In genomic region chr4:2963185-2964076, GRCh38 we compare ENCODE assay signal across 8 cellular contexts. TPM values are rescaled to one million over a fixed set of nuclear protein-coding genes. Genes with fewer than 3 reads are reported as not detected.
DNase-seq lines count a peak whose midpoint lies in the region; ATAC-seq and TF ChIP-seq lines count a peak whose summit lies in the region.

Gene GRK4 (plus strand): TSS chr4:2963571. CDS start chr4:2964071, 500 bp downstream.
Gene NOP14 (minus strand): TSS chr4:2963406. CDS start chr4:2963319, 87 bp downstream.

- H3K79me2 ChIP-seq in DOHH2 (ENCODE audit: control insufficient read depth, low read length), result peaks cover 51% of the 10 kb centered on the region
- H3K79me2 ChIP-seq in KMS-11 (ENCODE audit: insufficient read depth, low read depth), result peaks cover 38% of the 10 kb centered on the region

- H3K9me2 ChIP-seq in DOHH2 (replicated peaks; ENCODE audit: control insufficient read depth, low read length), result no peaks in the 10 kb centered on the region

- no CpG with 5 or more reads among the region's 118 CpGs for WGBS in esophagus squamous epithelium, 2 donors

- H3K4me2 ChIP-seq in DOHH2 (ENCODE audit: low read length) (peak within 1 kb of the TSS; percentile 77), KMS-11 (peak within 1 kb of the TSS; percentile 78)

- peaks cover 41% of the 10 kb centered on the region for H3K4me1 Mint-ChIP-seq in activated T-cell treated with anti-CD3 and anti-CD28 coated beads, Interleukin-2, amount 50 U/mL, for 72 hours (ENCODE audit: low read depth)

- ATAC-seq in GM21786 (IDR thresholded peaks at IDR 0.05; ENCODE audit: unreplicated experiment), result peak; percentile 91
- peak; percentile 84 to 86 for ATAC-seq in activated T-cell treated with anti-CD3 and anti-CD28 coated beads, Interleukin-2, amount 50 U/mL, for 72 hours (replicated peaks in 1 of 2)

- H3K4me1 ChIP-seq in DOHH2 (ENCODE audit: control insufficient read depth, low read length) (peaks cover 20% of the 10 kb centered on the region), KMS-11 (ENCODE audit: low read depth, poor library complexity, severe bottlenecking) (peaks cover 6% of the 10 kb centered on the region), esophagus squamous epithelium (peaks cover 15 to 49% (median 23%) of the 10 kb centered on the region in 3 donors)

- H3K9ac ChIP-seq in KMS-11, result peak within 1 kb of the TSS; percentile 77; the same call in 1 of the 2 replicates

- no peak for TF ChIP-seq CTCF in DOHH2 (IDR thresholded peaks at IDR 0.05; ENCODE audit: low read depth, low read length, poor library complexity, severe bottlenecking)
- TF ChIP-seq CTCF in KMS-11 (conservative IDR thresholded peaks at IDR 0.05; ENCODE audit: low read depth, low read length), result no peak
- peak in 4 of 6 experiments; percentile 11 to 75 (median 18) for TF ChIP-seq CTCF in esophagus squamous epithelium (IDR thresholded peaks at IDR 0.05)

- H3K36me3 Mint-ChIP-seq in activated T-cell treated with anti-CD3 and anti-CD28 coated beads, Interleukin-2, amount 50 U/mL, for 72 hours (ENCODE audit: insufficient read depth in 2 of 2), result peaks cover 2% of the 10 kb centered on the region in 2 donors

- H3K9me3 ChIP-seq in DOHH2 (ENCODE audit: control insufficient read depth, insufficient read depth, low read length), result no peaks in the 10 kb centered on the region
- no peaks in the 10 kb centered on the region for H3K9me3 ChIP-seq in esophagus squamous epithelium

- H3K9me3 Mint-ChIP-seq in activated T-cell treated with anti-CD3 and anti-CD28 coated beads, Interleukin-2, amount 50 U/mL, for 72 hours, result no peaks in the 10 kb centered on the region

- H3K27me3 ChIP-seq in DOHH2 (ENCODE audit: control insufficient read depth, low read length) (no peaks in the 10 kb centered on the region), KMS-11 (ENCODE audit: insufficient read depth, low read depth) (no peaks in the 10 kb centered on the region), esophagus squamous epithelium (no peaks in the 10 kb centered on the region)

- H3K4me3 Mint-ChIP-seq in activated T-cell treated with anti-CD3 and anti-CD28 coated beads, Interleukin-2, amount 50 U/mL, for 72 hours, result peak within 1 kb of the TSS; percentile 86 to 93

- no peaks in the 10 kb centered on the region for H3K27me3 Mint-ChIP-seq in activated T-cell treated with anti-CD3 and anti-CD28 coated beads, Interleukin-2, amount 50 U/mL, for 72 hours (ENCODE audit: low read depth)

- H3K36me3 ChIP-seq in DOHH2 (ENCODE audit: control insufficient read depth, low read length), result peaks cover 39% of the 10 kb centered on the region
- no peaks in the 10 kb centered on the region for H3K36me3 ChIP-seq in KMS-11 (ENCODE audit: insufficient read depth)
- peaks cover 0 to 10% (median 0%) of the 10 kb centered on the region in 3 donors for H3K36me3 ChIP-seq in esophagus squamous epithelium

- intact Hi-C loops in esophagus squamous epithelium (cut with DNase I), result no loop called here

- peak within 1 kb of the TSS; percentile 91 for H3K27ac Mint-ChIP-seq in activated T-cell treated with anti-CD3 and anti-CD28 coated beads, Interleukin-2, amount 50 U/mL, for 72 hours

- peak within 1 kb of the TSS; percentile 79 for H2AFZ ChIP-seq in KMS-11 (ENCODE audit: low read depth)

- TF ChIP-seq POLR2A in esophagus squamous epithelium (IDR thresholded peaks at IDR 0.05), result peak in 1 of 4 donors; percentile 68

- H4K20me1 ChIP-seq in DOHH2 (ENCODE audit: control insufficient read depth, insufficient read depth, low read depth, low read length) (peaks cover 14% of the 10 kb centered on the region), KMS-11 (ENCODE audit: insufficient read depth) (no peaks in the 10 kb centered on the region)

- H3K27ac ChIP-seq in DOHH2 (ENCODE audit: low read depth, low read length), result peak within 1 kb of the TSS; percentile 70
- peak within 1 kb of the TSS; percentile 45; the same call in 1 of the 2 replicates for H3K27ac ChIP-seq in KMS-11
- peak within 1 kb of the TSS; percentile 85 to 94 (median 90) for H3K27ac ChIP-seq in esophagus squamous epithelium

- H3F3A ChIP-seq in DOHH2 (ENCODE audit: control insufficient read depth, insufficient read depth), result peaks cover 8% of the 10 kb centered on the region; the same call in 1 of the 2 replicates

- H3K4me3 ChIP-seq in DOHH2 (ENCODE audit: low read length), result peak within 1 kb of the TSS; percentile 91
- H3K4me3 ChIP-seq in KMS-11 (IDR thresholded peaks at IDR 0.05; ENCODE audit: insufficient read depth, low read depth, low read length), result no peak within 1 kb of the TSS
- peak within 1 kb of the TSS; percentile 63 to 96 (median 91) for H3K4me3 ChIP-seq in esophagus squamous epithelium

- DNase-seq in activated T-cell treated with anti-CD3 and anti-CD28 coated beads, Interleukin-2, amount 50 U/mL, for 72 hours, result peak; percentile 96 to 99
- peak; percentile 91 for DNase-seq in esophagus squamous epithelium (lab: John Stamatoyannopoulos, UW)
- peak; percentile 99 for DNase-seq in myocyte (ENCODE audit: low read depth)
- DNase-seq in stimulated activated CD8-positive, alpha-beta memory T cell treated with anti-CD3 and anti-CD28 coated beads, Interleukin-7, amount 100 ng/mL, for 4 hours (ENCODE audit: low read depth in 2 of 2), result peak; percentile 95 to 98

TF ChIP-seq in PFSK-1, 5 proteins besides CTCF, POLR2A, EP300 and RAD21:
- TF ChIP-seq FOXP2 (optimal IDR thresholded peaks at IDR 0.05; ENCODE audit: borderline replicate concordance, extremely low read depth, extremely low read length, insufficient read depth) (peak; percentile 100), TAF1 (IDR thresholded peaks at IDR 0.05; ENCODE audit: borderline replicate concordance, insufficient read depth, low read length) (peak; percentile 85; the same call in 1 of the 2 replicates), POLR2AphosphoS5 (IDR thresholded peaks at IDR 0.05; ENCODE audit: low read depth, low read length) (peak; percentile 87), SIN3A (IDR thresholded peaks at IDR 0.05; ENCODE audit: borderline replicate concordance, insufficient read depth, low read length) (peak; percentile 98; the same call in 1 of the 2 replicates)
- TF ChIP-seq, protein P1, sequence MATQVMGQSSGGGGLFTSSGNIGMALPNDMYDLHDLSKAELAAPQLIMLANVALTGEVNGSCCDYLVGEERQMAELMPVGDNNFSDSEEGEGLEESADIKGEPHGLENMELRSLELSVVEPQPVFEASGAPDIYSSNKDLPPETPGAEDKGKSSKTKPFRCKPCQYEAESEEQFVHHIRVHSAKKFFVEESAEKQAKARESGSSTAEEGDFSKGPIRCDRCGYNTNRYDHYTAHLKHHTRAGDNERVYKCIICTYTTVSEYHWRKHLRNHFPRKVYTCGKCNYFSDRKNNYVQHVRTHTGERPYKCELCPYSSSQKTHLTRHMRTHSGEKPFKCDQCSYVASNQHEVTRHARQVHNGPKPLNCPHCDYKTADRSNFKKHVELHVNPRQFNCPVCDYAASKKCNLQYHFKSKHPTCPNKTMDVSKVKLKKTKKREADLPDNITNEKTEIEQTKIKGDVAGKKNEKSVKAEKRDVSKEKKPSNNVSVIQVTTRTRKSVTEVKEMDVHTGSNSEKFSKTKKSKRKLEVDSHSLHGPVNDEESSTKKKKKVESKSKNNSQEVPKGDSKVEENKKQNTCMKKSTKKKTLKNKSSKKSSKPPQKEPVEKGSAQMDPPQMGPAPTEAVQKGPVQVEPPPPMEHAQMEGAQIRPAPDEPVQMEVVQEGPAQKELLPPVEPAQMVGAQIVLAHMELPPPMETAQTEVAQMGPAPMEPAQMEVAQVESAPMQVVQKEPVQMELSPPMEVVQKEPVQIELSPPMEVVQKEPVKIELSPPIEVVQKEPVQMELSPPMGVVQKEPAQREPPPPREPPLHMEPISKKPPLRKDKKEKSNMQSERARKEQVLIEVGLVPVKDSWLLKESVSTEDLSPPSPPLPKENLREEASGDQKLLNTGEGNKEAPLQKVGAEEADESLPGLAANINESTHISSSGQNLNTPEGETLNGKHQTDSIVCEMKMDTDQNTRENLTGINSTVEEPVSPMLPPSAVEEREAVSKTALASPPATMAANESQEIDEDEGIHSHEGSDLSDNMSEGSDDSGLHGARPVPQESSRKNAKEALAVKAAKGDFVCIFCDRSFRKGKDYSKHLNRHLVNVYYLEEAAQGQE (IDR thresholded peaks at IDR 0.05; ENCODE audit: insufficient read depth in 1 of 2, low read depth in 2 of 2, low read length in 2 of 2), result peak in 1 of 2 experiments; percentile 37; a peak in 1 of 4 replicates

RNA-seq across cellular contexts. Expression of gene GRK4, which starts in this region (rescaled TPM):
- polyA plus RNA-seq in PFSK-1 (2012; ENCODE audit: insufficient read length, low read depth), result 1.9 TPM
- 1 to 10 TPM; 3.8 to 5.5 TPM for total RNA-seq in activated T-cell treated with anti-CD3 and anti-CD28 coated beads, Interleukin-2, amount 50 U/mL, for 72 hours
- total RNA-seq in esophagus squamous epithelium, result 1 to 10 TPM; 2.9 to 5.5 (median 3.7) TPM
- 14.6 and 16.7 TPM in 2 replicates for total RNA-seq in myocyte
- 8.3 TPM for polyA plus RNA-seq in myocyte (2012)

RNA-seq across cellular contexts. Expression of gene NOP14, which starts in this region (rescaled TPM):
- polyA plus RNA-seq in PFSK-1 (2012; ENCODE audit: insufficient read length, low read depth), result 46.4 TPM
- 10 to 100 TPM; 72.0 to 75.8 TPM for total RNA-seq in activated T-cell treated with anti-CD3 and anti-CD28 coated beads, Interleukin-2, amount 50 U/mL, for 72 hours
- total RNA-seq in esophagus squamous epithelium (10 to 100 TPM; 22.6 to 31.3 (median 24.7) TPM), myocyte (26.3 and 30.1 TPM in 2 replicates)
- polyA plus RNA-seq in myocyte (2012), result 21.7 TPM

Comparison
In these comparisons a context has a peak if more than half of its experiments do, and no peak if none do; other contexts are left out.
1. CTCF ChIP-seq: peak in esophagus squamous epithelium (4 of 6); none in DOHH2 (single experiment) and KMS-11 (single experiment).
2. Peak in every context shown above with its lines, with median percentiles within 50 percentile points of each other: H3K27ac ChIP-seq and DNase-seq.